1 cellular context compared by ENCODE assay signal in the genomic region with DNA sequence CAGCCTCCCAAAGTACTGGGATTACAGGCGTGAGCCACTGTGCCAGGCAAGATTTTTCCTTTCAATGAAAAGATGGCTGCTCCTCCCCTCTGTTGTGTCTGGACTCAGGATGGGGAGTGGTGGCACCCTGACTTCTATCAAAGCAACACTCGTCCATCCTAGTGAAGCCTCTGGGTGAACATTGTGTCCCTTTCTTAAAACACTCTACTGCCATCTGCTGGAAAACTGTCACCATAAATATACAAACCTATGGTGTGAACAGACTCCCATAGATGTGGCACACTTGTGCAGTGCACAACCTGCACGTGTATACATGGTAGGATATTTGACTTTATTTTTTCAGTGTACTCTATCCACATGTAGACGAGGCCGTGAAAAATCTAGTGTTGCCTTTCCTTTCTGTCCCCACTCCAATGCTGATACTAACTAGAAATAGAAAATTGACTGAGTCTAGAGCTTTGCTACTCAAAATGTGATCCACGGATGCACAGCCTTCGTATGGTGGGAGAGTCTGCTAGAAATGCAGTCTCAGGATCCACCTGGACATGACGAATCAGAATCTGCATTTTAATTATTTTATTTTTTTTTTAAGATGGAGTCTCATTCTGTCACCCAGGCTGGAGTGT.
TF ChIP-seq lines count a peak whose summit lies in the region.

No MANE protein-coding gene starts in this region.

TF ChIP-seq in HepG2, 621 proteins besides CTCF, POLR2A, EP300 and RAD21 (continued from another document and continues in another):
- TF ChIP-seq YEATS4 (CRISPR knock-in tag; IDR thresholded peaks at IDR 0.05; ENCODE audit: borderline replicate concordance), result no peak
- no peak for TF ChIP-seq ZNF329 (CRISPR knock-in tag; IDR thresholded peaks at IDR 0.05; ENCODE audit: low read depth)
- 0 out of 2 replicates have a peak, but pooled peaks have one; percentile 39 for TF ChIP-seq ZNF784 (CRISPR knock-in tag; IDR thresholded peaks at IDR 0.05; ENCODE audit: borderline replicate concordance)
- no peak for TF ChIP-seq WIZ (CRISPR knock-in tag; IDR thresholded peaks at IDR 0.05)
- TF ChIP-seq, protein P1, sequence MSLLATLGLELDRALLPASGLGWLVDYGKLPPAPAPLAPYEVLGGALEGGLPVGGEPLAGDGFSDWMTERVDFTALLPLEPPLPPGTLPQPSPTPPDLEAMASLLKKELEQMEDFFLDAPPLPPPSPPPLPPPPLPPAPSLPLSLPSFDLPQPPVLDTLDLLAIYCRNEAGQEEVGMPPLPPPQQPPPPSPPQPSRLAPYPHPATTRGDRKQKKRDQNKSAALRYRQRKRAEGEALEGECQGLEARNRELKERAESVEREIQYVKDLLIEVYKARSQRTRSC (CRISPR knock-in tag; IDR thresholded peaks at IDR 0.05; ENCODE audit: low read depth), result no peak
- no peak for TF ChIP-seq ZNF724P (CRISPR knock-in tag; IDR thresholded peaks at IDR 0.05; ENCODE audit: borderline replicate concordance)
- no peak for TF ChIP-seq SKI (IDR thresholded peaks at IDR 0.05; ENCODE audit: partially characterized antibody)
- TF ChIP-seq, protein P2, sequence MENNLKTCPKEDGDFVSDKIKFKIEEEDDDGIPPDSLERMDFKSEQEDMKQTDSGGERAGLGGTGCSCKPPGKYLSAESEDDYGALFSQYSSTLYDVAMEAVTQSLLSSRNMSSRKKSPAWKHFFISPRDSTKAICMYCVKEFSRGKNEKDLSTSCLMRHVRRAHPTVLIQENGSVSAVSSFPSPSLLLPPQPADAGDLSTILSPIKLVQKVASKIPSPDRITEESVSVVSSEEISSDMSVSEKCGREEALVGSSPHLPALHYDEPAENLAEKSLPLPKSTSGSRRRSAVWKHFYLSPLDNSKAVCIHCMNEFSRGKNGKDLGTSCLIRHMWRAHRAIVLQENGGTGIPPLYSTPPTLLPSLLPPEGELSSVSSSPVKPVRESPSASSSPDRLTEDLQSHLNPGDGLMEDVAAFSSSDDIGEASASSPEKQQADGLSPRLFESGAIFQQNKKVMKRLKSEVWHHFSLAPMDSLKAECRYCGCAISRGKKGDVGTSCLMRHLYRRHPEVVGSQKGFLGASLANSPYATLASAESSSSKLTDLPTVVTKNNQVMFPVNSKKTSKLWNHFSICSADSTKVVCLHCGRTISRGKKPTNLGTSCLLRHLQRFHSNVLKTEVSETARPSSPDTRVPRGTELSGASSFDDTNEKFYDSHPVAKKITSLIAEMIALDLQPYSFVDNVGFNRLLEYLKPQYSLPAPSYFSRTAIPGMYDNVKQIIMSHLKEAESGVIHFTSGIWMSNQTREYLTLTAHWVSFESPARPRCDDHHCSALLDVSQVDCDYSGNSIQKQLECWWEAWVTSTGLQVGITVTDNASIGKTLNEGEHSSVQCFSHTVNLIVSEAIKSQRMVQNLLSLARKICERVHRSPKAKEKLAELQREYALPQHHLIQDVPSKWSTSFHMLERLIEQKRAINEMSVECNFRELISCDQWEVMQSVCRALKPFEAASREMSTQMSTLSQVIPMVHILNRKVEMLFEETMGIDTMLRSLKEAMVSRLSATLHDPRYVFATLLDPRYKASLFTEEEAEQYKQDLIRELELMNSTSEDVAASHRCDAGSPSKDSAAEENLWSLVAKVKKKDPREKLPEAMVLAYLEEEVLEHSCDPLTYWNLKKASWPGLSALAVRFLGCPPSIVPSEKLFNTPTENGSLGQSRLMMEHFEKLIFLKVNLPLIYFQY (CRISPR knock-in tag; IDR thresholded peaks at IDR 0.05; ENCODE audit: borderline replicate concordance), result no peak
- TF ChIP-seq, protein P3, sequence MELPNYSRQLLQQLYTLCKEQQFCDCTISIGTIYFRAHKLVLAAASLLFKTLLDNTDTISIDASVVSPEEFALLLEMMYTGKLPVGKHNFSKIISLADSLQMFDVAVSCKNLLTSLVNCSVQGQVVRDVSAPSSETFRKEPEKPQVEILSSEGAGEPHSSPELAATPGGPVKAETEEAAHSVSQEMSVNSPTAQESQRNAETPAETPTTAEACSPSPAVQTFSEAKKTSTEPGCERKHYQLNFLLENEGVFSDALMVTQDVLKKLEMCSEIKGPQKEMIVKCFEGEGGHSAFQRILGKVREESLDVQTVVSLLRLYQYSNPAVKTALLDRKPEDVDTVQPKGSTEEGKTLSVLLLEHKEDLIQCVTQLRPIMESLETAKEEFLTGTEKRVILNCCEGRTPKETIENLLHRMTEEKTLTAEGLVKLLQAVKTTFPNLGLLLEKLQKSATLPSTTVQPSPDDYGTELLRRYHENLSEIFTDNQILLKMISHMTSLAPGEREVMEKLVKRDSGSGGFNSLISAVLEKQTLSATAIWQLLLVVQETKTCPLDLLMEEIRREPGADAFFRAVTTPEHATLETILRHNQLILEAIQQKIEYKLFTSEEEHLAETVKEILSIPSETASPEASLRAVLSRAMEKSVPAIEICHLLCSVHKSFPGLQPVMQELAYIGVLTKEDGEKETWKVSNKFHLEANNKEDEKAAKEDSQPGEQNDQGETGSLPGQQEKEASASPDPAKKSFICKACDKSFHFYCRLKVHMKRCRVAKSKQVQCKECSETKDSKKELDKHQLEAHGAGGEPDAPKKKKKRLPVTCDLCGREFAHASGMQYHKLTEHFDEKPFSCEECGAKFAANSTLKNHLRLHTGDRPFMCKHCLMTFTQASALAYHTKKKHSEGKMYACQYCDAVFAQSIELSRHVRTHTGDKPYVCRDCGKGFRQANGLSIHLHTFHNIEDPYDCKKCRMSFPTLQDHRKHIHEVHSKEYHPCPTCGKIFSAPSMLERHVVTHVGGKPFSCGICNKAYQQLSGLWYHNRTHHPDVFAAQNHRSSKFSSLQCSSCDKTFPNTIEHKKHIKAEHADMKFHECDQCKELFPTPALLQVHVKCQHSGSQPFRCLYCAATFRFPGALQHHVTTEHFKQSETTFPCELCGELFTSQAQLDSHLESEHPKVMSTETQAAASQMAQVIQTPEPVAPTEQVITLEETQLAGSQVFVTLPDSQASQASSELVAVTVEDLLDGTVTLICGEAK (IDR thresholded peaks at IDR 0.05), result no peak
- TF ChIP-seq, protein P3 (CRISPR knock-in tag; IDR thresholded peaks at IDR 0.05), result no peak
- TF ChIP-seq HOXA7 (CRISPR knock-in tag; IDR thresholded peaks at IDR 0.05), result no peak
- TF ChIP-seq, protein P4, sequence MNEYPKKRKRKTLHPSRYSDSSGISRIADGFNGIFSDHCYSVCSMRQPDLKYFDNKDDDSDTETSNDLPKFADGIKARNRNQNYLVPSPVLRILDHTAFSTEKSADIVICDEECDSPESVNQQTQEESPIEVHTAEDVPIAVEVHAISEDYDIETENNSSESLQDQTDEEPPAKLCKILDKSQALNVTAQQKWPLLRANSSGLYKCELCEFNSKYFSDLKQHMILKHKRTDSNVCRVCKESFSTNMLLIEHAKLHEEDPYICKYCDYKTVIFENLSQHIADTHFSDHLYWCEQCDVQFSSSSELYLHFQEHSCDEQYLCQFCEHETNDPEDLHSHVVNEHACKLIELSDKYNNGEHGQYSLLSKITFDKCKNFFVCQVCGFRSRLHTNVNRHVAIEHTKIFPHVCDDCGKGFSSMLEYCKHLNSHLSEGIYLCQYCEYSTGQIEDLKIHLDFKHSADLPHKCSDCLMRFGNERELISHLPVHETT (CRISPR knock-in tag; conservative IDR thresholded peaks at IDR 0.05), result no peak
- no peak for TF ChIP-seq REXO4 (CRISPR knock-in tag; IDR thresholded peaks at IDR 0.05; ENCODE audit: borderline replicate concordance)
- TF ChIP-seq, protein P5, sequence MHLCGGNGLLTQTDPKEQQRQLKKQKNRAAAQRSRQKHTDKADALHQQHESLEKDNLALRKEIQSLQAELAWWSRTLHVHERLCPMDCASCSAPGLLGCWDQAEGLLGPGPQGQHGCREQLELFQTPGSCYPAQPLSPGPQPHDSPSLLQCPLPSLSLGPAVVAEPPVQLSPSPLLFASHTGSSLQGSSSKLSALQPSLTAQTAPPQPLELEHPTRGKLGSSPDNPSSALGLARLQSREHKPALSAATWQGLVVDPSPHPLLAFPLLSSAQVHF (CRISPR knock-in tag; IDR thresholded peaks at IDR 0.05), result no peak
- peak; percentile 66; the same call in 1 of the 2 replicates for TF ChIP-seq BORCS8-MEF2B (CRISPR knock-in tag; IDR thresholded peaks at IDR 0.05)
- TF ChIP-seq GATA4 (IDR thresholded peaks at IDR 0.05; ENCODE audit: borderline replicate concordance, low read depth), result no peak
- no peak for TF ChIP-seq ZNF160 (CRISPR knock-in tag; IDR thresholded peaks at IDR 0.05)
- TF ChIP-seq PRMT3 (CRISPR knock-in tag; IDR thresholded peaks at IDR 0.05; ENCODE audit: borderline replicate concordance, low read depth), result no peak
- TF ChIP-seq SP5 (CRISPR knock-in tag; IDR thresholded peaks at IDR 0.05; ENCODE audit: borderline replicate concordance, low read depth), result no peak
- TF ChIP-seq ZBTB7B (CRISPR knock-in tag; IDR thresholded peaks at IDR 0.05), result no peak
- no peak for TF ChIP-seq TOPORS (CRISPR knock-in tag; IDR thresholded peaks at IDR 0.05)
- no peak for TF ChIP-seq SNAI1 (CRISPR knock-in tag; IDR thresholded peaks at IDR 0.05; ENCODE audit: borderline replicate concordance)
- TF ChIP-seq ARNTL (CRISPR knock-in tag; IDR thresholded peaks at IDR 0.05), result no peak
- TF ChIP-seq ARHGAP35 (CRISPR knock-in tag; IDR thresholded peaks at IDR 0.05; ENCODE audit: borderline replicate concordance), result no peak
- no peak for TF ChIP-seq ZMYM2 (CRISPR knock-in tag; IDR thresholded peaks at IDR 0.05)
- TF ChIP-seq KDM1A (CRISPR knock-in tag; IDR thresholded peaks at IDR 0.05), result no peak
- TF ChIP-seq TEAD3 (CRISPR knock-in tag; optimal IDR thresholded peaks at IDR 0.05; ENCODE audit: borderline replicate concordance), result no peak
- TF ChIP-seq REL (CRISPR knock-in tag; conservative IDR thresholded peaks at IDR 0.05), result no peak
- TF ChIP-seq, protein P6, sequence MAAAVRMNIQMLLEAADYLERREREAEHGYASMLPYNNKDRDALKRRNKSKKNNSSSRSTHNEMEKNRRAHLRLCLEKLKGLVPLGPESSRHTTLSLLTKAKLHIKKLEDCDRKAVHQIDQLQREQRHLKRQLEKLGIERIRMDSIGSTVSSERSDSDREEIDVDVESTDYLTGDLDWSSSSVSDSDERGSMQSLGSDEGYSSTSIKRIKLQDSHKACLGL (CRISPR knock-in tag; IDR thresholded peaks at IDR 0.05), result no peak
- TF ChIP-seq, protein P7, sequence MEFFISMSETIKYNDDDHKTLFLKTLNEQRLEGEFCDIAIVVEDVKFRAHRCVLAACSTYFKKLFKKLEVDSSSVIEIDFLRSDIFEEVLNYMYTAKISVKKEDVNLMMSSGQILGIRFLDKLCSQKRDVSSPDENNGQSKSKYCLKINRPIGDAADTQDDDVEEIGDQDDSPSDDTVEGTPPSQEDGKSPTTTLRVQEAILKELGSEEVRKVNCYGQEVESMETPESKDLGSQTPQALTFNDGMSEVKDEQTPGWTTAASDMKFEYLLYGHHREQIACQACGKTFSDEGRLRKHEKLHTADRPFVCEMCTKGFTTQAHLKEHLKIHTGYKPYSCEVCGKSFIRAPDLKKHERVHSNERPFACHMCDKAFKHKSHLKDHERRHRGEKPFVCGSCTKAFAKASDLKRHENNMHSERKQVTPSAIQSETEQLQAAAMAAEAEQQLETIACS (CRISPR knock-in tag; IDR thresholded peaks at IDR 0.05), result no peak
- TF ChIP-seq HNRNPL (IDR thresholded peaks at IDR 0.05; ENCODE audit: low read depth, low read length), result no peak
- TF ChIP-seq, protein P8, sequence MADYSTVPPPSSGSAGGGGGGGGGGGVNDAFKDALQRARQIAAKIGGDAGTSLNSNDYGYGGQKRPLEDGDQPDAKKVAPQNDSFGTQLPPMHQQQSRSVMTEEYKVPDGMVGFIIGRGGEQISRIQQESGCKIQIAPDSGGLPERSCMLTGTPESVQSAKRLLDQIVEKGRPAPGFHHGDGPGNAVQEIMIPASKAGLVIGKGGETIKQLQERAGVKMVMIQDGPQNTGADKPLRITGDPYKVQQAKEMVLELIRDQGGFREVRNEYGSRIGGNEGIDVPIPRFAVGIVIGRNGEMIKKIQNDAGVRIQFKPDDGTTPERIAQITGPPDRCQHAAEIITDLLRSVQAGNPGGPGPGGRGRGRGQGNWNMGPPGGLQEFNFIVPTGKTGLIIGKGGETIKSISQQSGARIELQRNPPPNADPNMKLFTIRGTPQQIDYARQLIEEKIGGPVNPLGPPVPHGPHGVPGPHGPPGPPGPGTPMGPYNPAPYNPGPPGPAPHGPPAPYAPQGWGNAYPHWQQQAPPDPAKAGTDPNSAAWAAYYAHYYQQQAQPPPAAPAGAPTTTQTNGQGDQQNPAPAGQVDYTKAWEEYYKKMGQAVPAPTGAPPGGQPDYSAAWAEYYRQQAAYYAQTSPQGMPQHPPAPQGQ (CRISPR knock-in tag; IDR thresholded peaks at IDR 0.05; ENCODE audit: borderline replicate concordance), result no peak
